23 cellular contexts compared by ENCODE assay signal in genomic region chr2:62745891-62746481, GRCh38.
"Had no signal": no experiment of that assay in that cellular context is flagged by ENCODE, and none has a peak within 500 bp of the region (broad histone marks: within the 10 kb centered on the region; RNA-seq: fewer than 3 reads in every experiment).

No MANE protein-coding gene starts in this region.

- H3K27ac ChIP-seq: dorsolateral prefrontal cortex, gastrocnemius medialis, left ventricle myocardium inferior, parathyroid adenoma, testis, tibial artery, upper lobe of left lung had no signal

- ATAC-seq: gastrocnemius medialis; left cardiac atrium; mucosa of descending colon; natural killer cell treated with Interleukin-12 subunit alpha and Interleukin-12 subunit beta and Interleukin-15 and Interleukin-18, amount 100 ng/mL, for 72 hours; sciatic nerve; stimulated activated memory B cell treated with anti-CD40 and anti-IgM and Interleukin-4, amounts not matched to agents 10 μg/mL and 1 μg/mL and 100 μg/mL, for 72 hours; stimulated activated naive CD8-positive, alpha-beta T cell treated with anti-CD3 and anti-CD28 coated beads, Interleukin-15, Interleukin-2, amounts not matched to agents 100 U/mL and 50 U/mL, for 24 hours had no signal

- H3K4me2 ChIP-seq: smooth muscle cell had no signal

- H3K9ac ChIP-seq: parathyroid adenoma had no signal

- H3K9me3 ChIP-seq: gastrocnemius medialis, left ventricle myocardium inferior, mucosa of descending colon, testis, tibial artery, upper lobe of left lung had no signal

- H3K4me3 ChIP-seq: dorsolateral prefrontal cortex, gastrocnemius medialis, left ventricle myocardium inferior, lung, mucosa of descending colon, smooth muscle cell, testis, tibial artery, upper lobe of left lung had no signal

- H3K27me3 ChIP-seq: dorsolateral prefrontal cortex, gastrocnemius medialis, testis, tibial artery, upper lobe of left lung had no signal

- H3K36me3 ChIP-seq: gastrocnemius medialis, tibial artery, upper lobe of left lung had no signal

- H2AFZ ChIP-seq: parathyroid adenoma had no signal

- DNase-seq: dorsolateral prefrontal cortex; effector CD4-positive, alpha-beta T cell; gastrocnemius medialis; head of caudate nucleus; left cardiac atrium; left ventricle myocardium inferior; mucosa of descending colon; naive B cell; stimulated activated CD4-positive, alpha-beta T cell treated with anti-CD3 and anti-CD28 coated beads, Interleukin-2, amount 100 ng/mL, for 24 hours; stimulated activated CD4-positive, alpha-beta T cell treated with anti-CD3 and anti-CD28 coated beads, Interleukin-4, amount 100 ng/mL, for 24 hours; stimulated activated naive CD8-positive, alpha-beta T cell treated with anti-CD3 and anti-CD28 coated beads, Interleukin-15, Interleukin-2, amounts not matched to agents 100 U/mL and 50 U/mL, for 24 hours; substantia nigra; testis; tibial artery; upper lobe of left lung had no signal

- H3K4me1 ChIP-seq: gastrocnemius medialis had no signal

- FAIRE-seq: colon, urothelium cell line had no signal
